8 cellular contexts compared by ENCODE assay signal in genomic region chr14:32998433-32998832, GRCh38. TPM values are rescaled to one million over a fixed set of nuclear protein-coding genes. Genes with fewer than 3 reads are reported as not detected.
DNase-seq lines count a peak whose midpoint lies in the region; ATAC-seq, FAIRE-seq and TF ChIP-seq lines count a peak whose summit lies in the region.
"Had no signal": no experiment of that assay in that cellular context is flagged by ENCODE, and none has a peak within 500 bp of the region (broad histone marks: within the 10 kb centered on the region; RNA-seq: fewer than 3 reads in every experiment).

No MANE protein-coding gene starts in this region.

- H3K4me2 ChIP-seq in OCI-LY7 (ENCODE audit: low read length) (no peak overlapping the region), fibroblast of lung (ENCODE audit: extremely low read depth, insufficient read depth, low read length) (no peak overlapping the region)

- POLR2A ChIA-PET in OCI-LY7 (lab: Charles Lee) = no interaction called here

- H2AFZ ChIP-seq in OCI-LY7 (ENCODE audit: low read length) = peak overlapping the region; percentile 60; the same call in 1 of the 2 replicates
- H2AFZ ChIP-seq in fibroblast of lung (ENCODE audit: low read length) = no peak overlapping the region

- CTCF ChIA-PET in OCI-LY7 (lab: Charles Lee; ENCODE audit: unreplicated experiment) = no interaction called here

- H3K79me2 ChIP-seq in OCI-LY7 (ENCODE audit: insufficient read depth, low read depth, low read length) = no peaks in the 10 kb centered on the region
- no peaks in the 10 kb centered on the region for H3K79me2 ChIP-seq in fibroblast of lung (ENCODE audit: control insufficient read depth, insufficient read depth, low read length)

- H3K36me3 ChIP-seq in OCI-LY7 (ENCODE audit: insufficient read depth, low read length) = no peaks in the 10 kb centered on the region
- no peaks in the 10 kb centered on the region for H3K36me3 ChIP-seq in fibroblast of lung (ENCODE audit: control insufficient read depth, insufficient read depth, low read length)
- H3K36me3 ChIP-seq in small intestine (ENCODE audit: control insufficient read depth in 2 of 2, insufficient read depth in 2 of 2, low read length in 2 of 2) = no peaks in the 10 kb centered on the region

- H3K4me3 ChIP-seq in GM12864 (ENCODE audit: low read depth, low read length) = no peak overlapping the region
- H3K4me3 ChIP-seq in OCI-LY7 (ENCODE audit: low read depth, low read length, poor library complexity, severe bottlenecking) = no peak overlapping the region
- H3K4me3 ChIP-seq in fibroblast of lung (replicated peaks in 1 of 4; ENCODE audit: control extremely low read depth in 1 of 4, insufficient read depth in 1 of 4, low read depth in 3 of 4, low read length in 4 of 4) = no peak overlapping the region
- no peak overlapping the region for H3K4me3 ChIP-seq in small intestine (ENCODE audit: low read depth in 1 of 2, low read length in 2 of 2)

- no peak overlapping the region for H3K9ac ChIP-seq in fibroblast of lung (ENCODE audit: insufficient read depth, low read length)

- no TSS peak for BruUV-seq in OCI-LY7 (replicated peaks; lab: Mats Ljungman, UMichigan)

- no peaks in the 10 kb centered on the region for H3K9me2 ChIP-seq in OCI-LY7 (ENCODE audit: insufficient read depth, low read length)

- no peak for FAIRE-seq in small intestine (lab: Jason Lieb, UNC)

- H3K27ac ChIP-seq in OCI-LY7 (ENCODE audit: low read depth, low read length, poor library complexity, severe bottlenecking) (no peak overlapping the region), fibroblast of lung (ENCODE audit: insufficient read depth, low read length) (no peak overlapping the region), small intestine (ENCODE audit: low read depth in 1 of 2, low read length in 1 of 2) (no peak overlapping the region)

- no peak for ATAC-seq in GM18907 (IDR thresholded peaks at IDR 0.05; ENCODE audit: unreplicated experiment)
- no peak for ATAC-seq in HG03432 (IDR thresholded peaks at IDR 0.05; ENCODE audit: unreplicated experiment)

- H3K27me3 ChIP-seq in fibroblast of lung (ENCODE audit: control insufficient read depth, insufficient read depth, low read length) (no peaks in the 10 kb centered on the region), small intestine (ENCODE audit: control insufficient read depth in 2 of 2, insufficient read depth in 2 of 2, low read length in 2 of 2) (no peaks in the 10 kb centered on the region)

- DNase-seq in GM12864 (ENCODE audit: low read depth) (no peak), OCI-LY7 (ENCODE audit: low spot score) (no peak), fibroblast of lung (ENCODE audit: low read depth in 2 of 2) (peak; percentile 17 to 36), small intestine (peak; percentile 15), retina (no peak)
- DNase-seq: stimulated activated CD4-positive, alpha-beta T cell treated with anti-CD3 and anti-CD28 coated beads, Interleukin-4, amount 100 ng/mL, for 4 hours had no signal

- TF ChIP-seq CTCF in GM12864 (IDR thresholded peaks at IDR 0.05; ENCODE audit: low read depth, low read length, missing control alignments) = peak; percentile 25
- TF ChIP-seq CTCF in OCI-LY7 (conservative IDR thresholded peaks at IDR 0.05; ENCODE audit: low read length) = peak; percentile 67
- TF ChIP-seq CTCF in fibroblast of lung (conservative IDR thresholded peaks at IDR 0.05 in 1 of 2, IDR thresholded peaks at IDR 0.05 in 1 of 2; ENCODE audit: low read depth in 1 of 2, low read length in 2 of 2) = peak; percentile 58 to 61

- H4K20me1 ChIP-seq in OCI-LY7 (ENCODE audit: insufficient read depth, low read length) = no peaks in the 10 kb centered on the region
- H4K20me1 ChIP-seq in fibroblast of lung (ENCODE audit: control insufficient read depth, extremely low read depth, insufficient read depth, low read length) = no peaks in the 10 kb centered on the region

- H3K9me3 ChIP-seq in OCI-LY7 (ENCODE audit: low read length) (no peaks in the 10 kb centered on the region), fibroblast of lung (ENCODE audit: control insufficient read depth, insufficient read depth, low read depth, low read length) (no peaks in the 10 kb centered on the region), small intestine (ENCODE audit: control insufficient read depth, low read depth) (no peaks in the 10 kb centered on the region)

- intact Hi-C loops in OCI-LY7 (cut with micrococcal nuclease; ENCODE audit: unreplicated experiment) = no loop called here

- peaks cover 7% of the 10 kb centered on the region for H3K4me1 ChIP-seq in OCI-LY7 (ENCODE audit: insufficient read depth, low read length, poor library complexity, severe bottlenecking)
- H3K4me1 ChIP-seq in fibroblast of lung (ENCODE audit: control insufficient read depth, extremely low read depth, insufficient read depth, low read length) = no peaks in the 10 kb centered on the region
- H3K4me1 ChIP-seq in small intestine (ENCODE audit: control insufficient read depth in 2 of 2, insufficient read depth in 1 of 2, low read depth in 1 of 2, low read length in 1 of 2) = no peaks in the 10 kb centered on the region

RNA-seq across cellular contexts. Expression of gene NPAS3, which starts 59.8 kb away (rescaled TPM):
- not detected in 2 replicates for total RNA-seq in OCI-LY7 (2014; rRNA removed; shearing (Covaris generic))
- not detected in 2 replicates for total RNA-seq in OCI-LY7 (2022)
- total RNA-seq in fibroblast of lung = 0.26 and 0.50 TPM in 2 replicates
- 0.08 and 0.10 TPM in 2 replicates for polyA plus RNA-seq in fibroblast of lung
- polyA plus RNA-seq in fibroblast of lung (2012) = 0.05 and 0.09 TPM in 2 replicates
- polyA minus RNA-seq in fibroblast of lung (ENCODE audit: low replicate concordance) = not detected in 2 replicates
- under 1 TPM in 2 of 3 donors, not detected in 1; 0.30 to 0.81 TPM for polyA plus RNA-seq in small intestine

Comparison
In these comparisons a context has a peak if more than half of its experiments do, and no peak if none do; other contexts are left out.
1. DNase-seq: peak in fibroblast of lung (2 of 2) and small intestine (single experiment); none in GM12864 (single experiment), OCI-LY7 (single experiment) and retina (single experiment).
2. Peak in every context shown above with its lines, with median percentiles within 50 percentile points of each other: CTCF ChIP-seq.